In genomic region chr11:12167098-12167999, GRCh38 we compare ENCODE assay signal across 8 cellular contexts. TPM values are rescaled to one million over a fixed set of nuclear protein-coding genes. Genes with fewer than 3 reads are reported as not detected.
DNase-seq lines count a peak whose midpoint lies in the region; ATAC-seq and TF ChIP-seq lines count a peak whose summit lies in the region.

No MANE protein-coding gene starts in this region.

- ATAC-seq in sciatic nerve, result no peak

- peak overlapping the region; percentile 47 for H3K27ac ChIP-seq in muscle layer of colon (ENCODE audit: low read depth, low read length)

- TF ChIP-seq CTCF in cardiac fibroblast (IDR thresholded peaks at IDR 0.05; ENCODE audit: low read depth, low read length), result no peak

- peaks cover 70% of the 10 kb centered on the region for H3K4me1 ChIP-seq in muscle layer of colon (ENCODE audit: insufficient read depth, low read length)

- no peak overlapping the region for H3K9ac ChIP-seq in muscle layer of colon (ENCODE audit: low read length)

- H3K4me3 ChIP-seq in cardiac fibroblast (replicated peaks in 1 of 2; ENCODE audit: low read depth in 2 of 2, low read length in 2 of 2), result peak overlapping the region in 1 of 2 donors; percentile 3
- no peak overlapping the region for H3K4me3 ChIP-seq in muscle layer of colon (ENCODE audit: low read depth in 1 of 2, low read length in 2 of 2)

- H3K36me3 ChIP-seq in muscle layer of colon (ENCODE audit: insufficient read depth, low read length), result peaks cover 3% of the 10 kb centered on the region

- peak; percentile 58 for DNase-seq in ELF-1 (ENCODE audit: low read depth, low spot score)
- peak; percentile 92 for DNase-seq in NCI-H226
- DNase-seq in cardiac fibroblast (ENCODE audit: low read depth in 2 of 2), result peak; percentile 84 to 97
- no peak for DNase-seq in mesenteric fat pad (ENCODE audit: low spot score)
- no peak for DNase-seq in NCI-H1092 (lab: John Stamatoyannopoulos, UW)
- DNase-seq in sciatic nerve (ENCODE audit: low spot score), result no peak
- no peak for DNase-seq in stimulated activated CD4-positive, alpha-beta T cell treated with anti-CD3 and anti-CD28 coated beads, Interleukin-2, amount 100 ng/mL, for 48 hours

- H3K27me3 ChIP-seq in muscle layer of colon (ENCODE audit: control insufficient read depth in 1 of 2, insufficient read depth in 2 of 2, low read length in 2 of 2), result no peaks in the 10 kb centered on the region

- intact Hi-C loops in sciatic nerve (cut with DNase I), result no loop called here

- H3K9me3 ChIP-seq in muscle layer of colon (ENCODE audit: low read length), result no peaks in the 10 kb centered on the region

RNA-seq across cellular contexts. Expression of gene MICAL2, which starts 57.0 kb away (rescaled TPM):
- total RNA-seq in mesenteric fat pad (31.1 TPM), sciatic nerve (92.4 TPM)

Comparison
In these comparisons a context has a peak if more than half of its experiments do, and no peak if none do; other contexts are left out.
1. DNase-seq: peak in ELF-1 (single experiment), NCI-H226 (single experiment) and cardiac fibroblast (2 of 2); none in mesenteric fat pad (single experiment), NCI-H1092 (single experiment), sciatic nerve (single experiment) and stimulated activated CD4-positive, alpha-beta T cell treated with anti-CD3 and anti-CD28 coated beads, Interleukin-2, amount 100 ng/mL, for 48 hours (0 of 2).